In genomic region chr3:165642761-165643432, GRCh38 we compare ENCODE assay signal across 10 cellular contexts.
DNase-seq lines count a peak whose midpoint lies in the region; ATAC-seq lines count a peak whose summit lies in the region.
"Had no signal": no experiment of that assay in that cellular context is flagged by ENCODE, and none has a peak within 500 bp of the region (broad histone marks: within the 10 kb centered on the region; RNA-seq: fewer than 3 reads in every experiment).

No MANE protein-coding gene starts in this region.

- no peak overlapping the region for H3K4me3 Mint-ChIP-seq in activated T-helper 17 cell treated with anti-CD3 and anti-CD28 coated beads, Interleukin-2, amount 50 U/mL, for 72 hours
- H3K4me3 Mint-ChIP-seq: memory B cell had no signal

- H3K4me1 Mint-ChIP-seq in activated T-helper 17 cell treated with anti-CD3 and anti-CD28 coated beads, Interleukin-2, amount 50 U/mL, for 72 hours = no peaks in the 10 kb centered on the region
- H3K4me1 Mint-ChIP-seq: memory B cell had no signal

- H3K27ac ChIP-seq in mesodermal cell (ENCODE audit: low read depth, low read length, severe bottlenecking) = peak overlapping the region; percentile 77
- H3K27ac ChIP-seq: VCaP had no signal

- H3K9me3 ChIP-seq in mesodermal cell (ENCODE audit: control insufficient read depth, low read length) = peaks cover 6% of the 10 kb centered on the region

- peak; percentile 68 for DNase-seq in COLO829 (ENCODE audit: low spot score)
- peak; percentile 57 to 81 for DNase-seq in NCI-H2081 (lab: John Stamatoyannopoulos, UW)
- peak; percentile 59 for DNase-seq in cerebellar cortex (ENCODE audit: low spot score)
- no peak for DNase-seq in DMS114 treated with DMSO at 0.1 percent for 48 hours (lab: John Stamatoyannopoulos, UW; ENCODE audit: unreplicated experiment)
- no peak for DNase-seq in GDM1 (lab: John Stamatoyannopoulos, UW)
- no peak for DNase-seq in stimulated activated naive CD4-positive, alpha-beta T cell treated with Interleukin-2 at 50 U/mL for 16 hours (lab: John Stamatoyannopoulos, UW)

- H3K4me3 ChIP-seq in mesodermal cell (ENCODE audit: extremely low read depth, insufficient read depth, low read length, poor library complexity, severe bottlenecking) = no peak overlapping the region

- no peaks in the 10 kb centered on the region for H3K36me3 ChIP-seq in mesodermal cell (ENCODE audit: control insufficient read depth, insufficient read depth, low read length)

- peaks cover 4% of the 10 kb centered on the region for H3K4me1 ChIP-seq in mesodermal cell (ENCODE audit: control insufficient read depth, insufficient read depth, low read length, poor library complexity, severe bottlenecking)

- H3K36me3 Mint-ChIP-seq in activated T-helper 17 cell treated with anti-CD3 and anti-CD28 coated beads, Interleukin-2, amount 50 U/mL, for 72 hours (ENCODE audit: low read depth) = no peaks in the 10 kb centered on the region
- H3K36me3 Mint-ChIP-seq: memory B cell had no signal

- H3K9me3 Mint-ChIP-seq in activated T-helper 17 cell treated with anti-CD3 and anti-CD28 coated beads, Interleukin-2, amount 50 U/mL, for 72 hours = peaks cover 15% of the 10 kb centered on the region

- no peak overlapping the region for H3K27ac Mint-ChIP-seq in activated T-helper 17 cell treated with anti-CD3 and anti-CD28 coated beads, Interleukin-2, amount 50 U/mL, for 72 hours
- H3K27ac Mint-ChIP-seq: memory B cell had no signal

- H3K27me3 Mint-ChIP-seq in activated T-helper 17 cell treated with anti-CD3 and anti-CD28 coated beads, Interleukin-2, amount 50 U/mL, for 72 hours = no peaks in the 10 kb centered on the region
- H3K27me3 Mint-ChIP-seq: memory B cell had no signal

- 93 to 100% methylated on average over 1 to 3 of the region's 4 CpGs for WGBS in mesodermal cell (ENCODE audit: insufficient coverage in 2 of 2), 2 experiments

- ATAC-seq in activated T-helper 17 cell treated with anti-CD3 and anti-CD28 coated beads, Interleukin-2, amount 50 U/mL, for 72 hours (replicated peaks) = no peak

Comparison
In these comparisons a context has a peak if more than half of its experiments do, and no peak if none do; other contexts are left out.
1. DNase-seq: peak in COLO829 (single experiment), NCI-H2081 (2 of 2) and cerebellar cortex (single experiment); none in DMS114 treated with DMSO at 0.1 percent for 48 hours (single experiment), GDM1 (single experiment) and stimulated activated naive CD4-positive, alpha-beta T cell treated with Interleukin-2 at 50 U/mL for 16 hours (single experiment).